ENCODE assay signal across 19 cellular contexts in the genomic region with DNA sequence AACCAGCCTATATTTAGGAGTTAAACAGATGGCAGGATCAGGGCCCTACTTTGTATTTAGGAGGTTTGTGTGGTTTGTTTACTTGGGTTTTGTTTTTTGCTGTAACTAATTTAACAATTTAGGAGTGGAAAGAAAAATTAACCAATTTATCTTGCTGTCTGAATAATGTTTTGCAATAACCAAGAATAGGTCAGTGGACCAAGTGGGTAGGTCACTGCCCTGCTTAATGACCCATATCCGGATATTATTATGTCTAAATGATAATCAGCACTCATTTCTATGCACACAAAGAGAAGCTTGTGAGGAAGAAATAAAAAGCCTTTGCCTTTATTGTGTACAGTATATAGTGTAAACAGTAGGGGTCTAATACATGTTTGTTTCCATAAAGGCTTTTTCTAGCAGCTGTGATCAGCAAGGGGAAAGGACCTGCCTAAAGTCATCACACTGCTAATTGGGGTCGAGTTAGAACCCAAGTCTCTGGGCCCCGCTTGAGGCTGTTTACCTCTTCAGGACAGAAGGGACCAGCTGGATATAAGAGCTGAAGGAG.
DNase-seq lines count a peak whose midpoint lies in the region; ATAC-seq, FAIRE-seq and TF ChIP-seq lines count a peak whose summit lies in the region.
"Had no signal": no experiment of that assay in that cellular context is flagged by ENCODE, and none has a peak within 500 bp of the region (broad histone marks: within the 10 kb centered on the region; RNA-seq: fewer than 3 reads in every experiment).

No MANE protein-coding gene starts in this region.

- in situ Hi-C loops in K562 (cut with MboI): no loop called here
- in situ Hi-C loops in G401 (cut with HindIII; ENCODE audit: low sequenced_read_pairs): no loop called here

- no peak for TF ChIP-seq RAD21 in K562 (CRISPR knock-in tag; conservative IDR thresholded peaks at IDR 0.05 in 1 of 2, IDR thresholded peaks at IDR 0.05 in 1 of 2)

- CTCF ChIA-PET in K562 (lab: Yijun Ruan, JAX; ENCODE audit: low intra/inter-chr PET ratio): no interaction called here

- no peak for ATAC-seq in K562
- ATAC-seq: CD8-positive, alpha-beta T cell; PC-3 had no signal

- no peak for TF ChIP-seq EP300 in K562 (IDR thresholded peaks at IDR 0.05; ENCODE audit: low read length)

- no peak for FAIRE-seq in K562 (lab: Jason Lieb, UNC)
- FAIRE-seq: GM12891 had no signal

- no peaks in the 10 kb centered on the region for H3K36me3 ChIP-seq in K562 (ENCODE audit: control insufficient read depth, insufficient read depth, low read length)
- H3K36me3 ChIP-seq: BLaER1 had no signal

- H2AFZ ChIP-seq in H9 (ENCODE audit: low read length) (no peak overlapping the region), K562 (ENCODE audit: low read depth, low read length) (no peak overlapping the region)

- H2BK5ac ChIP-seq in H9 (ENCODE audit: insufficient read length, low read length): no peak overlapping the region

- no TSS peak for BruUV-seq in K562 (replicated peaks; lab: Mats Ljungman, UMichigan)

- H3K27me3 ChIP-seq in H9 (ENCODE audit: insufficient read depth, low read length) (no peaks in the 10 kb centered on the region), K562 (ENCODE audit: control insufficient read depth in 2 of 2, insufficient read depth in 2 of 2, low read length in 2 of 2) (peaks cover 24 to 69% of the 10 kb centered on the region in 2 experiments; a peak in 4 of 5 replicates)
- H3K27me3 ChIP-seq: BLaER1 had no signal

- H3K36me3 Mint-ChIP-seq in H9 (ENCODE audit: insufficient read depth in 1 of 3, low read depth in 3 of 3) (peaks cover 0 to 3% (median 0%) of the 10 kb centered on the region in 3 experiments; a peak in 2 of 7 replicates), neural crest cell (ENCODE audit: low read depth) (no peaks in the 10 kb centered on the region)
- H3K36me3 Mint-ChIP-seq: CD8-positive, alpha-beta T cell had no signal

- no peak overlapping the region for H3K18ac ChIP-seq in H9 (ENCODE audit: insufficient read length, low read depth, low read length)

- POLR2A ChIA-PET in K562 (lab: Yijun Ruan, JAX): interaction anchor here (0.8 to 1.3 kb wide), 3 partner anchors 10 to 119 kb away, joined by 3 read pairs; no protein-coding TSS in a partner anchor

- no peak overlapping the region for H4K5ac ChIP-seq in H9 (ENCODE audit: insufficient read length, low read depth, low read length)

- no peaks in the 10 kb centered on the region for H3K9me3 Mint-ChIP-seq in H9
- H3K9me3 Mint-ChIP-seq in neural crest cell: no peaks in the 10 kb centered on the region
- H3K9me3 Mint-ChIP-seq: CD8-positive, alpha-beta T cell had no signal

- H3K4me2 ChIP-seq in H9 (ENCODE audit: insufficient read depth, insufficient read length, low read length) (no peak overlapping the region), K562 (ENCODE audit: insufficient read depth, low read length) (no peak overlapping the region)
- H3K4me2 ChIP-seq: BLaER1, KMS-11 had no signal

- H3K4me3 Mint-ChIP-seq in H9 (no peak overlapping the region; a peak in 1 of 5 replicates), neural crest cell (peak overlapping the region; percentile 35)
- H3K4me3 Mint-ChIP-seq: CD8-positive, alpha-beta T cell had no signal

- H4K20me1 ChIP-seq in H9 (ENCODE audit: control insufficient read depth, insufficient read depth, insufficient read length) (no peaks in the 10 kb centered on the region), K562 (replicated peaks; ENCODE audit: control insufficient read depth, insufficient read depth, low read length) (no peaks in the 10 kb centered on the region)
- H4K20me1 ChIP-seq: BLaER1 had no signal

- no peak overlapping the region for H3K4me3 ChIP-seq in K562
- H3K4me3 ChIP-seq: BLaER1 had no signal

- TF ChIP-seq CTCF in H9 (conservative IDR thresholded peaks at IDR 0.05): no peak
- no peak for TF ChIP-seq CTCF in K562 (IDR thresholded peaks at IDR 0.05 in 2 of 3, conservative IDR thresholded peaks at IDR 0.05 in 1 of 3; ENCODE audit: insufficient read depth in 2 of 3, low read depth in 1 of 3, low read length in 3 of 3)
- no peak for TF ChIP-seq CTCF in neural crest cell (conservative IDR thresholded peaks at IDR 0.05)

- no peak overlapping the region for H4K91ac ChIP-seq in H9 (ENCODE audit: insufficient read length, low read depth, low read length)

- no peak overlapping the region for H3K4ac ChIP-seq in H9 (ENCODE audit: low read depth, low read length)

- H3K9ac ChIP-seq in H9 (ENCODE audit: extremely low read depth, insufficient read length, low read length) (no peak overlapping the region), K562 (ENCODE audit: insufficient read depth in 1 of 2, low read depth in 2 of 2, low read length in 2 of 2) (no peak overlapping the region)
- H3K9ac ChIP-seq: BLaER1, KMS-11 had no signal

- H3K14ac ChIP-seq in H9 (ENCODE audit: insufficient read depth, low read length): no peak overlapping the region

- H3K9me1 ChIP-seq in K562 (ENCODE audit: control insufficient read depth, insufficient read depth, low read length): no peaks in the 10 kb centered on the region

- H4K8ac ChIP-seq in H9 (replicated peaks; ENCODE audit: insufficient read length, low read depth, low read length): no peak overlapping the region

- no peaks in the 10 kb centered on the region for H3K23me2 ChIP-seq in H9 (ENCODE audit: insufficient read length, low read depth, low read length, poor library complexity, severe bottlenecking)

- H3K9me3 ChIP-seq in H9 (ENCODE audit: control insufficient read depth, low read depth, low read length): no peaks in the 10 kb centered on the region
- H3K9me3 ChIP-seq in K562 (replicated peaks; ENCODE audit: control insufficient read depth, insufficient read depth, low read depth, low read length): no peaks in the 10 kb centered on the region
- H3K9me3 ChIP-seq: BLaER1 had no signal

- peaks cover 24% of the 10 kb centered on the region; the same call in 1 of the 2 replicates for H3K79me2 ChIP-seq in H9 (ENCODE audit: insufficient read depth, low read length)
- no peaks in the 10 kb centered on the region for H3K79me2 ChIP-seq in K562 (ENCODE audit: control insufficient read depth, insufficient read depth, low read length)

- no peak overlapping the region for H2BK20ac ChIP-seq in H9 (ENCODE audit: low read depth, low read length, poor library complexity, severe bottlenecking)

- peaks cover 7% of the 10 kb centered on the region for H3K79me1 ChIP-seq in H9 (ENCODE audit: insufficient read depth, low read depth, low read length, poor library complexity, severe bottlenecking)

- H3K56ac ChIP-seq in H9 (ENCODE audit: insufficient read length, low read depth, low read length): no peak overlapping the region

- H3K27ac Mint-ChIP-seq in H9 (peak overlapping the region; percentile 28 to 77 (median 32); a peak in 4 of 7 replicates), neural crest cell (ENCODE audit: unreplicated experiment) (no peak overlapping the region)
- H3K27ac Mint-ChIP-seq: CD8-positive, alpha-beta T cell had no signal

- H2BK120ac ChIP-seq in H9 (ENCODE audit: low read depth, low read length, poor library complexity, severe bottlenecking): no peak overlapping the region

- no peak overlapping the region for H3K27ac ChIP-seq in H9 (ENCODE audit: insufficient read length, low read depth, low read length)
- no peak overlapping the region for H3K27ac ChIP-seq in K562 (ENCODE audit: extremely low read depth, low read depth, low read length)
- H3K27ac ChIP-seq: BLaER1, KMS-11 had no signal

- no CpG with 5 or more reads among the region's 3 CpGs for WGBS in H9 (ENCODE audit: extremely low coverage, insufficient read length, low lambda C conversion rate)
- WGBS in K562 (ENCODE audit: insufficient coverage, low coverage, missing lambda C conversion rate): 8% methylated on average over 3 of the region's 3 CpGs

- no peak overlapping the region for H2BK12ac ChIP-seq in H9 (ENCODE audit: insufficient read length, low read depth, low read length)

- H3K4me1 Mint-ChIP-seq in H9: peaks cover 96 to 97% of the 10 kb centered on the region in 2 experiments
- peaks cover 90% of the 10 kb centered on the region for H3K4me1 Mint-ChIP-seq in neural crest cell

- intact Hi-C loops in K562 (cut with micrococcal nuclease): no loop called here

- no peak for TF ChIP-seq POLR2A in K562 (conservative IDR thresholded peaks at IDR 0.05)

- H3K4me1 ChIP-seq in H9 (ENCODE audit: insufficient read depth, low read length) (peaks cover 60% of the 10 kb centered on the region), K562 (replicated peaks in 1 of 2; ENCODE audit: control insufficient read depth in 2 of 2, insufficient read depth in 2 of 2, low read length in 2 of 2) (0 out of 5 replicates have a peak, but pooled peaks cover 0 to 3% of the 10 kb centered on the region in 2 experiments)

- DNase-seq in NCI-H82 (lab: John Stamatoyannopoulos, UW): peak; percentile 86
- DNase-seq in NCI-H82 treated with DMSO at 0.1 percent for 48 hours (lab: John Stamatoyannopoulos, UW; ENCODE audit: unreplicated experiment): no peak
- DNase-seq in H9: no peak
- no peak for DNase-seq in K562 (ENCODE audit: extremely low read depth in 1 of 4, low spot score in 3 of 4)
- DNase-seq in neural crest cell (ENCODE audit: low read depth, low spot score): no peak
- DNase-seq in NCI-H1417 treated with DMSO at 0.1 percent for 48 hours (lab: John Stamatoyannopoulos, UW): no peak
- no peak for DNase-seq in G401 (ENCODE audit: low spot score)
- DNase-seq in D341Med (ENCODE audit: low spot score): no peak
- DNase-seq: CD8-positive, alpha-beta T cell; GF-D8; GOT3; NCI-H1436 treated with DMSO at 0.1 percent for 48 hours; NCI-H2107; NCI-H226; NCI-H526 treated with DMSO at 0.1 percent for 48 hours; PC-3 had no signal

- no peak overlapping the region for H2AK5ac ChIP-seq in H9 (ENCODE audit: insufficient read length, low read length)

- no peak overlapping the region for H3T11ph ChIP-seq in H9 (ENCODE audit: low read length)

- no peak overlapping the region for H2BK15ac ChIP-seq in H9 (ENCODE audit: low read depth, low read length)

- H3K27me3 Mint-ChIP-seq in H9 (ENCODE audit: low read depth) (no peaks in the 10 kb centered on the region; the same call in none of the 2 replicates), neural crest cell (ENCODE audit: low read depth) (peaks cover 1% of the 10 kb centered on the region)

- no peak overlapping the region for H3K23ac ChIP-seq in H9 (ENCODE audit: insufficient read length, low read depth, low read length)

TF ChIP-seq in K562, 482 proteins besides CTCF, POLR2A, EP300 and RAD21:
- TF ChIP-seq ELF1 (tag; IDR thresholded peaks at IDR 0.05) (no peak), ZKSCAN8 (CRISPR knock-in tag; IDR thresholded peaks at IDR 0.05) (peak; percentile 93)
